In the genomic region with DNA sequence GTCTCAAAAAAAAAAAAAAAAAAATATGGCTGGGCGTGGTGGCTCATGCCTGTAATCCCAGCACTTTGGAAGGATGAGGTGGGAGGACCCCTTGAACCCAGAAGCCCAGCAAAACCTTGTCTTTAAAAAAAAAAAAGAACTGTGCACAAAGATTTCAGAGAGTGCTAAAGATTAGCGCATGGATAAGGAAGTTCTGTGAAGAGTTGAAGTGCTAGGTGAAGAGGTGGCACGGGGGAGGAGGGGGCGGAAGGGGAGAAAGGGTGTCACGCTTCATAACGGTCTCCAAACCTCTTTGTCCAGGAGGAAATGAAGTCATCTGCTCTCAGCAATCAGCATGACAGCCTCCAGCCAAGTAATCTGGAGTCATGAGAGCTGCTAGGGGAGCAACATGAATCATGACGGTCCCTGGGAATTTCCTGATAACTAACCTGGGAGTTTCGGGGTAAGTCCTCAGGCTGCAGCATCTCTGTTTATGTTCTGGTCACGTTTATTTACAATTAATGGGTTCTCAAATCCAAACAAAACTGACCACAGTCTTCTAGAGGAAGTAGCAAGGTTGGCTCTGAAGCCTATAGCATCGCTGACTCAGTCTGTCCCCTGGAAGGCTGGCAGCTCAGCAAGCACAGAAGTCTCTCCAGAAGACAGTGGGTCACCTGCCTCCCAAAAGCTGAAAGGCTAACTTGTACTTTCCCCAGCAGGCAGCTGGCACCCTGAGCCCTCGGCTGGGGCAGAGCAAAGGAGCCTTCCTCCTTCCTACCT, we compare ENCODE assay signal across 1 cellular context.
TF ChIP-seq lines count a peak whose summit lies in the region.

No MANE protein-coding gene starts in this region.

TF ChIP-seq in K562, 482 proteins besides CTCF, POLR2A, EP300 and RAD21 (continued from another document and continues in another):
- TF ChIP-seq ZNF583 (CRISPR knock-in tag; IDR thresholded peaks at IDR 0.05) (no peak), RHOXF2B (CRISPR knock-in tag; conservative IDR thresholded peaks at IDR 0.05) (no peak), REST (CRISPR knock-in tag; IDR thresholded peaks at IDR 0.05; ENCODE audit: low read depth) (no peak), TAF7 (tag; IDR thresholded peaks at IDR 0.05) (no peak), SMC3 (conservative IDR thresholded peaks at IDR 0.05; ENCODE audit: insufficient read depth, low read depth, low read length) (no peak), HOXB6 (CRISPR knock-in tag; IDR thresholded peaks at IDR 0.05; ENCODE audit: borderline replicate concordance) (no peak), MECOM (CRISPR knock-in tag; IDR thresholded peaks at IDR 0.05) (no peak), ERF (CRISPR knock-in tag; IDR thresholded peaks at IDR 0.05) (no peak), EWSR1 (IDR thresholded peaks at IDR 0.05; ENCODE audit: borderline replicate concordance, low read depth, partially characterized antibody) (no peak), ZC3H8 (IDR thresholded peaks at IDR 0.05) (no peak), ZNF253 (CRISPR knock-in tag; conservative IDR thresholded peaks at IDR 0.05) (no peak), MTF1 (CRISPR knock-in tag; IDR thresholded peaks at IDR 0.05; ENCODE audit: borderline replicate concordance) (no peak), ZBTB9 (CRISPR knock-in tag; IDR thresholded peaks at IDR 0.05) (no peak), NUFIP1 (IDR thresholded peaks at IDR 0.05; ENCODE audit: partially characterized antibody) (no peak), CCNT2 (IDR thresholded peaks at IDR 0.05; ENCODE audit: borderline replicate concordance, extremely low read depth, insufficient read length, low read depth, low read length) (no peak), RAD51 (IDR thresholded peaks at IDR 0.05; ENCODE audit: borderline replicate concordance, low read depth) (no peak; the same call in 1 of the 2 replicates), GTF2E2 (tag; IDR thresholded peaks at IDR 0.05) (no peak), PRDM10 (IDR thresholded peaks at IDR 0.05; ENCODE audit: partially characterized antibody) (peak; percentile 36), CHAMP1 (IDR thresholded peaks at IDR 0.05) (no peak), SIN3A (IDR thresholded peaks at IDR 0.05; ENCODE audit: borderline replicate concordance in 2 of 2, control insufficient read depth in 1 of 2, low read depth in 2 of 2, low read length in 2 of 2) (no peak), CREBBP (IDR thresholded peaks at IDR 0.05; ENCODE audit: low read depth, low read length) (no peak), TRIM28 (IDR thresholded peaks at IDR 0.05) (peak; percentile 98), CREM (IDR thresholded peaks at IDR 0.05; ENCODE audit: low read depth) (peak; percentile 86), ZNF212 (CRISPR knock-in tag; IDR thresholded peaks at IDR 0.05) (no peak), ZNF507 (tag; conservative IDR thresholded peaks at IDR 0.05) (no peak), SOX6 (IDR thresholded peaks at IDR 0.05) (peak; percentile 87), TAF9B (IDR thresholded peaks at IDR 0.05; ENCODE audit: partially characterized antibody) (no peak), ZNF12 (CRISPR knock-in tag; IDR thresholded peaks at IDR 0.05) (no peak)
- TF ChIP-seq, protein P1, sequence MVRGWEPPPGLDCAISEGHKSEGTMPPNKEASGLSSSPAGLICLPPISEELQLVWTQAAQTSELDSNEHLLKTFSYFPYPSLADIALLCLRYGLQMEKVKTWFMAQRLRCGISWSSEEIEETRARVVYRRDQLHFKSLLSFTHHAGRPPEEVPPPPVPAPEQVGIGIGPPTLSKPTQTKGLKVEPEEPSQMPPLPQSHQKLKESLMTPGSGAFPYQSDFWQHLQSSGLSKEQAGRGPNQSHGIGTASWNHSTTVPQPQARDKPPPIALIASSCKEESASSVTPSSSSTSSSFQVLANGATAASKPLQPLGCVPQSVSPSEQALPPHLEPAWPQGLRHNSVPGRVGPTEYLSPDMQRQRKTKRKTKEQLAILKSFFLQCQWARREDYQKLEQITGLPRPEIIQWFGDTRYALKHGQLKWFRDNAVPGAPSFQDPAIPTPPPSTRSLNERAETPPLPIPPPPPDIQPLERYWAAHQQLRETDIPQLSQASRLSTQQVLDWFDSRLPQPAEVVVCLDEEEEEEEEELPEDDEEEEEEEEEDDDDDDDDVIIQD (CRISPR knock-in tag; IDR thresholded peaks at IDR 0.05) = no peak
- TF ChIP-seq, protein P2, sequence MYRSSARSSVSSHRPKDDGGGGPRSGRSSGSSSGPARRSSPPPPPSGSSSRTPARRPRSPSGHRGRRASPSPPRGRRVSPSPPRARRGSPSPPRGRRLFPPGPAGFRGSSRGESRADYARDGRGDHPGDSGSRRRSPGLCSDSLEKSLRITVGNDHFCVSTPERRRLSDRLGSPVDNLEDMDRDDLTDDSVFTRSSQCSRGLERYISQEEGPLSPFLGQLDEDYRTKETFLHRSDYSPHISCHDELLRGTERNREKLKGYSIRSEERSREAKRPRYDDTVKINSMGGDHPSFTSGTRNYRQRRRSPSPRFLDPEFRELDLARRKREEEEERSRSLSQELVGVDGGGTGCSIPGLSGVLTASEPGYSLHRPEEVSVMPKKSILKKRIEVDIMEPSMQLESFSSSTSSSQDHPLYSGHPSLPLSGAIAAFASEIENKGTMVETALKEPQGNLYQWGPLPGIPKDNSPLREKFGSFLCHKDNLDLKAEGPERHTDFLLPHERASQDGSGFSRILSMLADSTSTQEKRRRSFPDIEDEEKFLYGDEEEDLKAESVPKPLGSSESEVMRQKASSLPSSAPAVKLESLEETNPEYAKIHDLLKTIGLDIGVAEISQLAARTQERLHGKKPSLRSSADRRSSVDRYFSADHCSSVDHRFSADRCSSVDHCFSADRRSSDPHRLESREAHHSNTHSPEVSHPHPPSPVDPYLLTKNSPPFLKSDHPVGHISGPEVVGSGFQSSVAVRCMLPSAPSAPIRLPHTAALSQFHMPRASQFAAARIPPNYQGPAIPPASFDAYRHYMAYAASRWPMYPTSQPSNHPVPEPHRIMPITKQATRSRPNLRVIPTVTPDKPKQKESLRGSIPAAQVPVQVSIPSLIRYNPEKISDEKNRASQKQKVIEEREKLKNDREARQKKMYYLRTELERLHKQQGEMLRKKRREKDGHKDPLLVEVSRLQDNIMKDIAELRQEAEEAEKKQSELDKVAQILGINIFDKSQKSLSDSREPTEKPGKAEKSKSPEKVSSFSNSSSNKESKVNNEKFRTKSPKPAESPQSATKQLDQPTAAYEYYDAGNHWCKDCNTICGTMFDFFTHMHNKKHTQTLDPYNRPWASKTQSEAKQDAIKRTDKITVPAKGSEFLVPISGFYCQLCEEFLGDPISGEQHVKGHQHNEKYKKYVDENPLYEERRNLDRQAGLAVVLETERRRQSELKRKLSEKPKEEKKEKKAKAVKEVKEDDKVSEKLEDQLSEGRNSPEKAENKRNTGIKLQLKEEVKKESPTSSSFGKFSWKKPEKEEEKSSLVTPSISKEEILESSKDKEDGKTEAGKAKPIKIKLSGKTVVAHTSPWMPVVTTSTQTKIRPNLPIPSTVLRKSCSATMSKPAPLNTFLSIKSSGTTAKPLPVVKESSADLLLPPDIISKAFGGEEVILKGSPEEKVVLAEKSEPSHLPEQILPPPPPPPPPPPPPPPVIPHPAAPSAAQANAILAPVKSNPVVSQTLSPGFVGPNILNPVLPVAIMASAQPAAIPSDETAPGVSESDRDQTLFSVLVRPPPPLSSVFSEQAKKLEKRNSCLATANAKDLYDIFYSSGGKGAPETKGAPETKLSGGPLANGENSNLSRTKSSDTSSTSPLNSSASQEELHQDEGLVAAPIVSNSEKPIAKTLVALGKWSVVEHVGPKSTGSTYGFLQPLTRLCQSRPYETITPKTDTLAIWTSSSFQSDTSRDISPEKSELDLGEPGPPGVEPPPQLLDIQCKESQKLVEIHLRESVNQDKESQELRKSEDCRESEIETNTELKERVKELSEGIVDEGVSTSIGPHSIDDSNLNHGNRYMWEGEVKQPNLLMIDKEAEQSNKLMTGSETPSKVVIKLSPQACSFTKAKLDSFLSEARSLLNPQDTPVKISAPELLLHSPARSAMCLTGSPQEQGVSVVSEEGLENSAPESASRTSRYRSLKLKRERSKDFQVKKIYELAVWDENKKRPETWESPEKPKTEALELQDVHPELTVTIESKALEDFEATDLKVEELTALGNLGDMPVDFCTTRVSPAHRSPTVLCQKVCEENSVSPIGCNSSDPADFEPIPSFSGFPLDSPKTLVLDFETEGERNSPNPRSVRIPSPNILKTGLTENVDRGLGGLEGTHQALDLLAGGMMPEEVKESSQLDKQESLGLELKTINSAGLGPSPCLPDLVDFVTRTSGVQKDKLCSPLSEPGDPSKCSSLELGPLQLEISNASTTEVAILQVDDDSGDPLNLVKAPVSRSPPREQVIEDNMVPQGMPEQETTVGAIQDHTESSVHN (IDR thresholded peaks at IDR 0.05; ENCODE audit: borderline replicate concordance in 1 of 2, low read depth in 1 of 2) = peak in 1 of 2 experiments; percentile 82; a peak in 2 of 4 replicates
- TF ChIP-seq, protein P3, sequence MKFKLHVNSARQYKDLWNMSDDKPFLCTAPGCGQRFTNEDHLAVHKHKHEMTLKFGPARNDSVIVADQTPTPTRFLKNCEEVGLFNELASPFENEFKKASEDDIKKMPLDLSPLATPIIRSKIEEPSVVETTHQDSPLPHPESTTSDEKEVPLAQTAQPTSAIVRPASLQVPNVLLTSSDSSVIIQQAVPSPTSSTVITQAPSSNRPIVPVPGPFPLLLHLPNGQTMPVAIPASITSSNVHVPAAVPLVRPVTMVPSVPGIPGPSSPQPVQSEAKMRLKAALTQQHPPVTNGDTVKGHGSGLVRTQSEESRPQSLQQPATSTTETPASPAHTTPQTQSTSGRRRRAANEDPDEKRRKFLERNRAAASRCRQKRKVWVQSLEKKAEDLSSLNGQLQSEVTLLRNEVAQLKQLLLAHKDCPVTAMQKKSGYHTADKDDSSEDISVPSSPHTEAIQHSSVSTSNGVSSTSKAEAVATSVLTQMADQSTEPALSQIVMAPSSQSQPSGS (CRISPR knock-in tag; IDR thresholded peaks at IDR 0.05) = no peak
